Comparison of ENCODE assay signal across 11 cellular contexts in the genomic region with DNA sequence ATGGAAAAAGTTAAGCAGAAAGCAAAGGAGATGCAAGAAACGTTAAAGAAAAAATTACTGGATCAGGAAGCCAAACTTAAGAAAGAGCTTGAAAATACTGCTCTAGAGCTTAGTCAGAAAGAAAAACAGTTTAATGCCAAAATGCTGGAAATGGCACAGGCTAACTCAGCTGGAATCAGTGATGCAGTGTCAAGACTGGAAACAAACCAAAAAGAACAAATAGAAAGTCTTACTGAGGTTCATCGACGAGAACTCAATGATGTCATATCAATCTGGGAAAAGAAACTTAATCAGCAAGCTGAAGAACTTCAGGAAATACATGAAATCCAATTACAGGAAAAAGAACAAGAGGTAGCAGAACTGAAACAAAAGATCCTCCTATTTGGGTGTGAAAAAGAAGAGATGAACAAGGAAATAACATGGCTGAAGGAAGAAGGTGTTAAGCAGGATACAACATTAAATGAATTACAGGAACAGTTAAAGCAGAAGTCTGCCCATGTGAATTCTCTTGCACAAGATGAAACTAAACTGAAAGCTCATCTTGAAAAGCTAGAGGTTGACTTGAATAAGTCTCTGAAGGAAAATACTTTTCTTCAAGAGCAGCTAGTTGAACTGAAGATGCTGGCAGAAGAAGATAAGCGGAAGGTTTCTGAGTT.
DNase-seq lines count a peak whose midpoint lies in the region; ATAC-seq and TF ChIP-seq lines count a peak whose summit lies in the region.
"Had no signal": no experiment of that assay in that cellular context is flagged by ENCODE, and none has a peak within 500 bp of the region (broad histone marks: within the 10 kb centered on the region; RNA-seq: fewer than 3 reads in every experiment).

No MANE protein-coding gene starts in this region.

- no peak for TF ChIP-seq CTCF in Calu3 (IDR thresholded peaks at IDR 0.05; ENCODE audit: unreplicated experiment)
- no peak for TF ChIP-seq CTCF in fibroblast of the aortic adventitia (IDR thresholded peaks at IDR 0.05; ENCODE audit: insufficient read depth, low read length)
- TF ChIP-seq CTCF in osteocyte (IDR thresholded peaks at IDR 0.05): no peak

- no peak overlapping the region for H3K4me3 Mint-ChIP-seq in Calu3 (ENCODE audit: low read depth, unreplicated experiment)
- H3K4me3 Mint-ChIP-seq in T-helper 17 cell: no peak overlapping the region
- H3K4me3 Mint-ChIP-seq in osteocyte (ENCODE audit: unreplicated experiment): no peak overlapping the region

- peaks cover 54% of the 10 kb centered on the region for H3K36me3 Mint-ChIP-seq in Calu3 (ENCODE audit: insufficient read depth, unreplicated experiment)
- peaks cover 35% of the 10 kb centered on the region for H3K36me3 Mint-ChIP-seq in T-helper 17 cell (ENCODE audit: low read depth)
- H3K36me3 Mint-ChIP-seq in osteocyte (ENCODE audit: unreplicated experiment): peaks cover 78% of the 10 kb centered on the region

- H3K9me3 Mint-ChIP-seq in Calu3 (ENCODE audit: low read depth, unreplicated experiment) (no peaks in the 10 kb centered on the region), osteocyte (ENCODE audit: unreplicated experiment) (no peaks in the 10 kb centered on the region)

- BruUV-seq in Calu3 (replicated peaks; lab: Mats Ljungman, UMichigan): no TSS peak

- no peaks in the 10 kb centered on the region for H3K27me3 Mint-ChIP-seq in Calu3 (ENCODE audit: unreplicated experiment)
- no peaks in the 10 kb centered on the region for H3K27me3 Mint-ChIP-seq in T-helper 17 cell
- H3K27me3 Mint-ChIP-seq in osteocyte (ENCODE audit: unreplicated experiment): no peaks in the 10 kb centered on the region

- DNase-seq in Calu3 (no peak), T-helper 17 cell (no peak), fibroblast of the aortic adventitia (ENCODE audit: low read depth) (peak; percentile 89), osteocyte (ENCODE audit: extremely low spot score, unreplicated experiment) (no peak), NCI-H345 treated with DMSO at 0.1 percent for 48 hours (lab: John Stamatoyannopoulos, UW; ENCODE audit: unreplicated experiment) (no peak), HK-2 (ENCODE audit: unreplicated experiment) (no peak), head of caudate nucleus (no peak)
- no peak for DNase-seq in stimulated activated naive CD4-positive, alpha-beta T cell treated with Interleukin-2 at 50 U/mL for 16 hours (lab: John Stamatoyannopoulos, UW)
- DNase-seq: effector memory CD4-positive, alpha-beta T cell; Karpas-422; NCI-H69 had no signal

- no peak for ATAC-seq in T-helper 17 cell

- intact Hi-C loops in Calu3 (cut with micrococcal nuclease; ENCODE audit: unreplicated experiment) (no loop called here), head of caudate nucleus (cut with DNase I) (no loop called here)

- H3K4me1 Mint-ChIP-seq in Calu3 (ENCODE audit: low read depth, unreplicated experiment) (no peaks in the 10 kb centered on the region), T-helper 17 cell (peaks cover 22% of the 10 kb centered on the region), osteocyte (ENCODE audit: unreplicated experiment) (peaks cover 28% of the 10 kb centered on the region)

- H3K9me3 ChIP-seq in T-helper 17 cell (ENCODE audit: control insufficient read depth, low read length, poor library complexity, severe bottlenecking): no peaks in the 10 kb centered on the region

- no peak overlapping the region for H3K4me3 ChIP-seq in fibroblast of the aortic adventitia (ENCODE audit: low read depth, low read length)

- CTCF ChIA-PET in Calu3 (lab: Charles Lee): interaction anchor here (0.5 to 0.6 kb wide), 2 partner anchors 17 to 94 kb away, joined by 3 read pairs; no protein-coding TSS in a partner anchor

- peak overlapping the region; percentile 19 for H3K27ac Mint-ChIP-seq in Calu3 (ENCODE audit: unreplicated experiment)
- H3K27ac Mint-ChIP-seq in T-helper 17 cell: peak overlapping the region; percentile 6
- peak overlapping the region; percentile 59 for H3K27ac Mint-ChIP-seq in osteocyte (ENCODE audit: unreplicated experiment)

Comparison
In these comparisons a context has a peak if more than half of its experiments do, and no peak if none do; other contexts are left out.
1. H3K27ac Mint-ChIP-seq: peak in every context shown above with its lines; median percentile 59 in osteocyte; 19 in Calu3; 6 in T-helper 17 cell.